Comparison of ENCODE assay signal across 1 cellular context in the genomic region with DNA sequence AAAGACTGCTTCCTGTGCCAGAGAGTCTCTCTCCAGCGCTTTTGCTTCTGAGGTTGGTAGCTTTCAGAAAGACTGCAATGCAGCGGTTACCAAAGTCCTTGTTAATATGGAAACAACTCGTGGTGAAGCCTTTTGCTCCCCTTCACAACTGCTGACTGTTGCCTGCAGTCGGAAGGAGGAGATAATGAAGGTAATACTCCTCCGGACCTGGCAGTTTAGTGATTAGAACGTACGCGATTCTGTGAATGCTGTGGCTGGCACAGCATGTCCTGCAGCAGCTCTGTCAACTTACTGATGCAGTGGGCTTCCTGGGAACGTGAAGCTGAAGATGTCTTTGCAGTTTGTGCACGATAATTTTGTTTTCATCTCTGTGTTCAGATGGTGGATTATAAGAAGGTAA.
TF ChIP-seq lines count a peak whose summit lies in the region.

No MANE protein-coding gene starts in this region.

TF ChIP-seq in WTC11, 78 proteins besides CTCF, POLR2A, EP300 and RAD21 (continued from another document):
- TF ChIP-seq, protein P1, sequence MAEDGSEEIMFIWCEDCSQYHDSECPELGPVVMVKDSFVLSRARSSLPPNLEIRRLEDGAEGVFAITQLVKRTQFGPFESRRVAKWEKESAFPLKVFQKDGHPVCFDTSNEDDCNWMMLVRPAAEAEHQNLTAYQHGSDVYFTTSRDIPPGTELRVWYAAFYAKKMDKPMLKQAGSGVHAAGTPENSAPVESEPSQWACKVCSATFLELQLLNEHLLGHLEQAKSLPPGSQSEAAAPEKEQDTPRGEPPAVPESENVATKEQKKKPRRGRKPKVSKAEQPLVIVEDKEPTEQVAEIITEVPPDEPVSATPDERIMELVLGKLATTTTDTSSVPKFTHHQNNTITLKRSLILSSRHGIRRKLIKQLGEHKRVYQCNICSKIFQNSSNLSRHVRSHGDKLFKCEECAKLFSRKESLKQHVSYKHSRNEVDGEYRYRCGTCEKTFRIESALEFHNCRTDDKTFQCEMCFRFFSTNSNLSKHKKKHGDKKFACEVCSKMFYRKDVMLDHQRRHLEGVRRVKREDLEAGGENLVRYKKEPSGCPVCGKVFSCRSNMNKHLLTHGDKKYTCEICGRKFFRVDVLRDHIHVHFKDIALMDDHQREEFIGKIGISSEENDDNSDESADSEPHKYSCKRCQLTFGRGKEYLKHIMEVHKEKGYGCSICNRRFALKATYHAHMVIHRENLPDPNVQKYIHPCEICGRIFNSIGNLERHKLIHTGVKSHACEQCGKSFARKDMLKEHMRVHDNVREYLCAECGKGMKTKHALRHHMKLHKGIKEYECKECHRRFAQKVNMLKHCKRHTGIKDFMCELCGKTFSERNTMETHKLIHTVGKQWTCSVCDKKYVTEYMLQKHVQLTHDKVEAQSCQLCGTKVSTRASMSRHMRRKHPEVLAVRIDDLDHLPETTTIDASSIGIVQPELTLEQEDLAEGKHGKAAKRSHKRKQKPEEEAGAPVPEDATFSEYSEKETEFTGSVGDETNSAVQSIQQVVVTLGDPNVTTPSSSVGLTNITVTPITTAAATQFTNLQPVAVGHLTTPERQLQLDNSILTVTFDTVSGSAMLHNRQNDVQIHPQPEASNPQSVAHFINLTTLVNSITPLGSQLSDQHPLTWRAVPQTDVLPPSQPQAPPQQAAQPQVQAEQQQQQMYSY (CRISPR knock-in tag; IDR thresholded peaks at IDR 0.05): no peak
- TF ChIP-seq, protein P2, sequence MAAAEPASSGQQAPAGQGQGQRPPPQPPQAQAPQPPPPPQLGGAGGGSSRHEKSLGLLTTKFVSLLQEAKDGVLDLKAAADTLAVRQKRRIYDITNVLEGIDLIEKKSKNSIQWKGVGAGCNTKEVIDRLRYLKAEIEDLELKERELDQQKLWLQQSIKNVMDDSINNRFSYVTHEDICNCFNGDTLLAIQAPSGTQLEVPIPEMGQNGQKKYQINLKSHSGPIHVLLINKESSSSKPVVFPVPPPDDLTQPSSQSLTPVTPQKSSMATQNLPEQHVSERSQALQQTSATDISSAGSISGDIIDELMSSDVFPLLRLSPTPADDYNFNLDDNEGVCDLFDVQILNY (CRISPR knock-in tag; IDR thresholded peaks at IDR 0.05): no peak
- TF ChIP-seq, protein P3, sequence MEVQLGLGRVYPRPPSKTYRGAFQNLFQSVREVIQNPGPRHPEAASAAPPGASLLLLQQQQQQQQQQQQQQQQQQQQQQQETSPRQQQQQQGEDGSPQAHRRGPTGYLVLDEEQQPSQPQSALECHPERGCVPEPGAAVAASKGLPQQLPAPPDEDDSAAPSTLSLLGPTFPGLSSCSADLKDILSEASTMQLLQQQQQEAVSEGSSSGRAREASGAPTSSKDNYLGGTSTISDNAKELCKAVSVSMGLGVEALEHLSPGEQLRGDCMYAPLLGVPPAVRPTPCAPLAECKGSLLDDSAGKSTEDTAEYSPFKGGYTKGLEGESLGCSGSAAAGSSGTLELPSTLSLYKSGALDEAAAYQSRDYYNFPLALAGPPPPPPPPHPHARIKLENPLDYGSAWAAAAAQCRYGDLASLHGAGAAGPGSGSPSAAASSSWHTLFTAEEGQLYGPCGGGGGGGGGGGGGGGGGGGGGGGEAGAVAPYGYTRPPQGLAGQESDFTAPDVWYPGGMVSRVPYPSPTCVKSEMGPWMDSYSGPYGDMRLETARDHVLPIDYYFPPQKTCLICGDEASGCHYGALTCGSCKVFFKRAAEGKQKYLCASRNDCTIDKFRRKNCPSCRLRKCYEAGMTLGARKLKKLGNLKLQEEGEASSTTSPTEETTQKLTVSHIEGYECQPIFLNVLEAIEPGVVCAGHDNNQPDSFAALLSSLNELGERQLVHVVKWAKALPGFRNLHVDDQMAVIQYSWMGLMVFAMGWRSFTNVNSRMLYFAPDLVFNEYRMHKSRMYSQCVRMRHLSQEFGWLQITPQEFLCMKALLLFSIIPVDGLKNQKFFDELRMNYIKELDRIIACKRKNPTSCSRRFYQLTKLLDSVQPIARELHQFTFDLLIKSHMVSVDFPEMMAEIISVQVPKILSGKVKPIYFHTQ (CRISPR knock-in tag; IDR thresholded peaks at IDR 0.05): no peak
- TF ChIP-seq FOXP1 (CRISPR knock-in tag; IDR thresholded peaks at IDR 0.05; ENCODE audit: borderline replicate concordance): no peak
- TF ChIP-seq NR2C2 (CRISPR knock-in tag; IDR thresholded peaks at IDR 0.05): no peak
- TF ChIP-seq, protein P4, sequence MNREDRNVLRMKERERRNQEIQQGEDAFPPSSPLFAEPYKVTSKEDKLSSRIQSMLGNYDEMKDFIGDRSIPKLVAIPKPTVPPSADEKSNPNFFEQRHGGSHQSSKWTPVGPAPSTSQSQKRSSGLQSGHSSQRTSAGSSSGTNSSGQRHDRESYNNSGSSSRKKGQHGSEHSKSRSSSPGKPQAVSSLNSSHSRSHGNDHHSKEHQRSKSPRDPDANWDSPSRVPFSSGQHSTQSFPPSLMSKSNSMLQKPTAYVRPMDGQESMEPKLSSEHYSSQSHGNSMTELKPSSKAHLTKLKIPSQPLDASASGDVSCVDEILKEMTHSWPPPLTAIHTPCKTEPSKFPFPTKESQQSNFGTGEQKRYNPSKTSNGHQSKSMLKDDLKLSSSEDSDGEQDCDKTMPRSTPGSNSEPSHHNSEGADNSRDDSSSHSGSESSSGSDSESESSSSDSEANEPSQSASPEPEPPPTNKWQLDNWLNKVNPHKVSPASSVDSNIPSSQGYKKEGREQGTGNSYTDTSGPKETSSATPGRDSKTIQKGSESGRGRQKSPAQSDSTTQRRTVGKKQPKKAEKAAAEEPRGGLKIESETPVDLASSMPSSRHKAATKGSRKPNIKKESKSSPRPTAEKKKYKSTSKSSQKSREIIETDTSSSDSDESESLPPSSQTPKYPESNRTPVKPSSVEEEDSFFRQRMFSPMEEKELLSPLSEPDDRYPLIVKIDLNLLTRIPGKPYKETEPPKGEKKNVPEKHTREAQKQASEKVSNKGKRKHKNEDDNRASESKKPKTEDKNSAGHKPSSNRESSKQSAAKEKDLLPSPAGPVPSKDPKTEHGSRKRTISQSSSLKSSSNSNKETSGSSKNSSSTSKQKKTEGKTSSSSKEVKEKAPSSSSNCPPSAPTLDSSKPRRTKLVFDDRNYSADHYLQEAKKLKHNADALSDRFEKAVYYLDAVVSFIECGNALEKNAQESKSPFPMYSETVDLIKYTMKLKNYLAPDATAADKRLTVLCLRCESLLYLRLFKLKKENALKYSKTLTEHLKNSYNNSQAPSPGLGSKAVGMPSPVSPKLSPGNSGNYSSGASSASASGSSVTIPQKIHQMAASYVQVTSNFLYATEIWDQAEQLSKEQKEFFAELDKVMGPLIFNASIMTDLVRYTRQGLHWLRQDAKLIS (CRISPR knock-in tag; IDR thresholded peaks at IDR 0.05; ENCODE audit: borderline replicate concordance): no peak
- no peak for TF ChIP-seq ZNF317 (CRISPR knock-in tag; IDR thresholded peaks at IDR 0.05; ENCODE audit: borderline replicate concordance, low read depth)
- no peak for TF ChIP-seq ELF4 (CRISPR knock-in tag; IDR thresholded peaks at IDR 0.05; ENCODE audit: low read depth)
- TF ChIP-seq, protein P5, sequence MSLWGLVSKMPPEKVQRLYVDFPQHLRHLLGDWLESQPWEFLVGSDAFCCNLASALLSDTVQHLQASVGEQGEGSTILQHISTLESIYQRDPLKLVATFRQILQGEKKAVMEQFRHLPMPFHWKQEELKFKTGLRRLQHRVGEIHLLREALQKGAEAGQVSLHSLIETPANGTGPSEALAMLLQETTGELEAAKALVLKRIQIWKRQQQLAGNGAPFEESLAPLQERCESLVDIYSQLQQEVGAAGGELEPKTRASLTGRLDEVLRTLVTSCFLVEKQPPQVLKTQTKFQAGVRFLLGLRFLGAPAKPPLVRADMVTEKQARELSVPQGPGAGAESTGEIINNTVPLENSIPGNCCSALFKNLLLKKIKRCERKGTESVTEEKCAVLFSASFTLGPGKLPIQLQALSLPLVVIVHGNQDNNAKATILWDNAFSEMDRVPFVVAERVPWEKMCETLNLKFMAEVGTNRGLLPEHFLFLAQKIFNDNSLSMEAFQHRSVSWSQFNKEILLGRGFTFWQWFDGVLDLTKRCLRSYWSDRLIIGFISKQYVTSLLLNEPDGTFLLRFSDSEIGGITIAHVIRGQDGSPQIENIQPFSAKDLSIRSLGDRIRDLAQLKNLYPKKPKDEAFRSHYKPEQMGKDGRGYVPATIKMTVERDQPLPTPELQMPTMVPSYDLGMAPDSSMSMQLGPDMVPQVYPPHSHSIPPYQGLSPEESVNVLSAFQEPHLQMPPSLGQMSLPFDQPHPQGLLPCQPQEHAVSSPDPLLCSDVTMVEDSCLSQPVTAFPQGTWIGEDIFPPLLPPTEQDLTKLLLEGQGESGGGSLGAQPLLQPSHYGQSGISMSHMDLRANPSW (CRISPR knock-in tag; conservative IDR thresholded peaks at IDR 0.05; ENCODE audit: low read depth): no peak
- TF ChIP-seq ZNF219 (CRISPR knock-in tag; IDR thresholded peaks at IDR 0.05; ENCODE audit: borderline replicate concordance): no peak
- TF ChIP-seq ZNF416 (CRISPR knock-in tag; IDR thresholded peaks at IDR 0.05): no peak
- TF ChIP-seq HMGA2 (CRISPR knock-in tag; IDR thresholded peaks at IDR 0.05): no peak
- no peak for TF ChIP-seq PRRX2 (CRISPR knock-in tag; IDR thresholded peaks at IDR 0.05)
